Comparison of ENCODE assay signal across 9 cellular contexts in genomic region chr1:87450615-87451209, GRCh38.
DNase-seq lines count a peak whose midpoint lies in the region; ATAC-seq and TF ChIP-seq lines count a peak whose summit lies in the region.
"Had no signal": no experiment of that assay in that cellular context is flagged by ENCODE, and none has a peak within 500 bp of the region (broad histone marks: within the 10 kb centered on the region; RNA-seq: fewer than 3 reads in every experiment).

No MANE protein-coding gene starts in this region.

- H2AFZ ChIP-seq in Loucy (ENCODE audit: low read length) (peak overlapping the region; percentile 34; the same call in 1 of the 2 replicates), trophoblast cell (ENCODE audit: insufficient read depth, low read length, poor library complexity) (no peak overlapping the region)

- H3K9ac ChIP-seq in Loucy (ENCODE audit: low read depth, low read length, poor library complexity, severe bottlenecking) (peak overlapping the region; percentile 40), trophoblast cell (ENCODE audit: low read length) (no peak overlapping the region)

- H2BK12ac ChIP-seq in trophoblast cell (ENCODE audit: low read length), result no peak overlapping the region

- no peaks in the 10 kb centered on the region for H3K36me3 ChIP-seq in Loucy (ENCODE audit: insufficient read depth, low read length)
- no peaks in the 10 kb centered on the region for H3K36me3 ChIP-seq in trophoblast cell (ENCODE audit: control insufficient read depth in 1 of 2, insufficient read depth in 2 of 2, low read length in 2 of 2)

- H4K20me1 ChIP-seq in Loucy (ENCODE audit: insufficient read depth, low read length, poor library complexity, severe bottlenecking), result no peaks in the 10 kb centered on the region

- no peak overlapping the region for H4K8ac ChIP-seq in trophoblast cell (ENCODE audit: low read depth, low read length)

- H3K18ac ChIP-seq in trophoblast cell (ENCODE audit: low read length), result no peak overlapping the region

- peak overlapping the region; percentile 4 for H3K27ac Mint-ChIP-seq in activated CD8-positive, alpha-beta T cell treated with anti-CD3 and anti-CD28 coated beads, Interleukin-2, amount 10 ng/mL, durations not matched to agents 7 days and 5 days

- no peak overlapping the region for H4K12ac ChIP-seq in trophoblast cell (ENCODE audit: low read depth, low read length)

- H3K9me3 ChIP-seq in Loucy (ENCODE audit: insufficient read depth, low read depth, low read length) (no peaks in the 10 kb centered on the region), trophoblast cell (ENCODE audit: insufficient read depth, low read depth, low read length) (no peaks in the 10 kb centered on the region)

- H3K14ac ChIP-seq in trophoblast cell (ENCODE audit: low read length), result no peak overlapping the region

- DNase-seq in NCI-H82 (lab: John Stamatoyannopoulos, UW) (peak; percentile 35), NCI-H82 treated with DMSO at 0.1 percent for 48 hours (lab: John Stamatoyannopoulos, UW; ENCODE audit: unreplicated experiment) (no peak), trophoblast cell (peak; percentile 98), nucleus accumbens (lab: John Stamatoyannopoulos, UW) (no peak)
- no peak for DNase-seq in activated CD8-positive, alpha-beta T cell treated with anti-CD3 and anti-CD28 coated beads, Interleukin-2, amount 10 ng/mL, durations not matched to agents 7 days and 5 days
- DNase-seq: NK-92 treated with Interleukin-12 subunit alpha and Interleukin-12 subunit beta, amount 100 ng/mL, for 24 hours had no signal

- H4K91ac ChIP-seq in trophoblast cell (ENCODE audit: low read depth, low read length), result no peak overlapping the region

- no CpG with 5 or more reads among the region's 8 CpGs for WGBS in trophoblast cell (ENCODE audit: extremely low coverage, insufficient coverage, insufficient read length)

- H3K9me2 ChIP-seq in Loucy (replicated peaks; ENCODE audit: low read depth, low read length), result no peaks in the 10 kb centered on the region

- no peak overlapping the region for H3K4ac ChIP-seq in trophoblast cell (ENCODE audit: low read depth, low read length)

- no peaks in the 10 kb centered on the region for H3K79me2 ChIP-seq in Loucy (ENCODE audit: insufficient read depth, low read length)
- no peaks in the 10 kb centered on the region for H3K79me2 ChIP-seq in trophoblast cell (ENCODE audit: control insufficient read depth, insufficient read depth, low read length, poor library complexity)

- TF ChIP-seq CTCF in Loucy (conservative IDR thresholded peaks at IDR 0.05; ENCODE audit: low read length), result peak; percentile 20; the same call in 1 of the 2 replicates

- ATAC-seq in activated CD8-positive, alpha-beta T cell treated with anti-CD3 and anti-CD28 coated beads, Interleukin-2, amount 10 ng/mL, durations not matched to agents 7 days and 5 days, result no peak
- ATAC-seq in GM18520 (IDR thresholded peaks at IDR 0.05; ENCODE audit: unreplicated experiment), result no peak
- ATAC-seq in GM19397 (IDR thresholded peaks at IDR 0.05; ENCODE audit: unreplicated experiment), result no peak

- H3K27me3 ChIP-seq in Loucy (ENCODE audit: insufficient read depth, low read length, poor library complexity, severe bottlenecking) (no peaks in the 10 kb centered on the region), trophoblast cell (ENCODE audit: insufficient read depth, low read length) (no peaks in the 10 kb centered on the region)

- POLR2A ChIA-PET in activated CD8-positive, alpha-beta T cell treated with anti-CD3 and anti-CD28 coated beads, Interleukin-2, amount 10 ng/mL, durations not matched to agents 7 days and 5 days (lab: Charles Lee), result no interaction called here

- H3K4me3 Mint-ChIP-seq in activated CD8-positive, alpha-beta T cell treated with anti-CD3 and anti-CD28 coated beads, Interleukin-2, amount 10 ng/mL, durations not matched to agents 7 days and 5 days, result no peak overlapping the region

- peaks cover 26% of the 10 kb centered on the region for H3K4me1 ChIP-seq in Loucy (ENCODE audit: insufficient read depth, low read length, poor library complexity, severe bottlenecking)
- peaks cover 0 to 4% of the 10 kb centered on the region in 2 experiments for H3K4me1 ChIP-seq in trophoblast cell (ENCODE audit: control insufficient read depth in 1 of 2, insufficient read depth in 2 of 2, low read length in 2 of 2)

- no peak overlapping the region for H3K27ac ChIP-seq in trophoblast cell (ENCODE audit: low read depth, low read length)

- H2BK120ac ChIP-seq in trophoblast cell (ENCODE audit: insufficient read depth, low read length, poor library complexity), result no peak overlapping the region

- H3K36me3 Mint-ChIP-seq in activated CD8-positive, alpha-beta T cell treated with anti-CD3 and anti-CD28 coated beads, Interleukin-2, amount 10 ng/mL, durations not matched to agents 7 days and 5 days (ENCODE audit: low read depth), result no peaks in the 10 kb centered on the region

- no peaks in the 10 kb centered on the region for H3K4me1 Mint-ChIP-seq in activated CD8-positive, alpha-beta T cell treated with anti-CD3 and anti-CD28 coated beads, Interleukin-2, amount 10 ng/mL, durations not matched to agents 7 days and 5 days (ENCODE audit: low read depth)

- H2AK5ac ChIP-seq in trophoblast cell (ENCODE audit: low read length), result no peak overlapping the region

- H3K4me3 ChIP-seq in Loucy (ENCODE audit: low read length, poor library complexity, severe bottlenecking) (peak overlapping the region; percentile 18), trophoblast cell (ENCODE audit: low read depth, low read length) (no peak overlapping the region)

- peaks cover 2% of the 10 kb centered on the region for H3K27me3 Mint-ChIP-seq in activated CD8-positive, alpha-beta T cell treated with anti-CD3 and anti-CD28 coated beads, Interleukin-2, amount 10 ng/mL, durations not matched to agents 7 days and 5 days (ENCODE audit: low read depth)

- no peak overlapping the region for H3K23ac ChIP-seq in trophoblast cell (ENCODE audit: low read length)

- no peaks in the 10 kb centered on the region; the same call in 1 of the 2 replicates for H3F3A ChIP-seq in Loucy (ENCODE audit: low read depth)

- H3K9me3 Mint-ChIP-seq in activated CD8-positive, alpha-beta T cell treated with anti-CD3 and anti-CD28 coated beads, Interleukin-2, amount 10 ng/mL, durations not matched to agents 7 days and 5 days (ENCODE audit: insufficient read depth), result no peaks in the 10 kb centered on the region

- H3K79me1 ChIP-seq in trophoblast cell (ENCODE audit: low read length), result no peaks in the 10 kb centered on the region

- H3K4me2 ChIP-seq in Loucy (ENCODE audit: low read depth, low read length, poor library complexity, severe bottlenecking), result peak overlapping the region; percentile 32
- H3K4me2 ChIP-seq in trophoblast cell (ENCODE audit: low read length), result no peak overlapping the region

- CTCF ChIA-PET in activated CD8-positive, alpha-beta T cell treated with anti-CD3 and anti-CD28 coated beads, Interleukin-2, amount 10 ng/mL, durations not matched to agents 7 days and 5 days (lab: Charles Lee), result interaction anchor here (1.6 kb wide), 1 partner anchor 124 kb away, joined by 7 read pairs; no protein-coding TSS in a partner anchor

- H2BK5ac ChIP-seq in trophoblast cell (ENCODE audit: low read depth, low read length, poor library complexity), result no peak overlapping the region

Comparison
In these comparisons a context has a peak if more than half of its experiments do, and no peak if none do; other contexts are left out.
1. DNase-seq: peak in NCI-H82 (single experiment) and trophoblast cell (2 of 2); none in NCI-H82 treated with DMSO at 0.1 percent for 48 hours (single experiment), activated CD8-positive, alpha-beta T cell treated with anti-CD3 and anti-CD28 coated beads, Interleukin-2, amount 10 ng/mL, durations not matched to agents 7 days and 5 days (single experiment) and nucleus accumbens (0 of 56).